Comparison of ENCODE assay signal across 17 cellular contexts in genomic region chr6:76852776-76853175, GRCh38.
DNase-seq lines count a peak whose midpoint lies in the region; ATAC-seq, FAIRE-seq and TF ChIP-seq lines count a peak whose summit lies in the region.
"Had no signal": no experiment of that assay in that cellular context is flagged by ENCODE, and none has a peak within 500 bp of the region (broad histone marks: within the 10 kb centered on the region; RNA-seq: fewer than 3 reads in every experiment).

No MANE protein-coding gene starts in this region.

- H3K4me2 ChIP-seq in H1 (ENCODE audit: insufficient read depth in 1 of 2, low read depth in 2 of 2, low read length in 2 of 2), result peak overlapping the region in 1 of 2 experiments; percentile 27; a peak in 1 of 4 replicates
- peak overlapping the region; percentile 38 for H3K4me2 ChIP-seq in osteoblast (ENCODE audit: insufficient read depth, low read length)

- TF ChIP-seq EP300 in H1 (IDR thresholded peaks at IDR 0.05; ENCODE audit: borderline replicate concordance in 1 of 2, low read depth in 2 of 2, low read length in 2 of 2), result no peak

- H3K79me2 ChIP-seq in H1 (ENCODE audit: control insufficient read depth in 1 of 2, insufficient read depth in 2 of 2, low read length in 2 of 2) (no peaks in the 10 kb centered on the region), osteoblast (ENCODE audit: insufficient read depth, low read length) (no peaks in the 10 kb centered on the region)

- no peak overlapping the region for H3K27ac Mint-ChIP-seq in naive thymus-derived CD4-positive, alpha-beta T cell
- H3K27ac Mint-ChIP-seq in Calu3 (ENCODE audit: unreplicated experiment), result no peak overlapping the region

- no peak overlapping the region for H2BK12ac ChIP-seq in H1 (ENCODE audit: low read depth, low read length)

- no peaks in the 10 kb centered on the region for H3K4me1 Mint-ChIP-seq in naive thymus-derived CD4-positive, alpha-beta T cell
- no peaks in the 10 kb centered on the region for H3K4me1 Mint-ChIP-seq in Calu3 (ENCODE audit: low read depth, unreplicated experiment)

- no peaks in the 10 kb centered on the region for H4K20me1 ChIP-seq in H1 (replicated peaks in 1 of 2; ENCODE audit: control insufficient read depth in 1 of 2, insufficient read depth in 2 of 2, low read length in 2 of 2)
- no peaks in the 10 kb centered on the region for H4K20me1 ChIP-seq in osteoblast (ENCODE audit: insufficient read depth, low read length)
- H4K20me1 ChIP-seq: BLaER1 treated with 17β-estradiol and CSF1 and Interleukin-3, amounts not matched to agents 10 nM and 100 nM had no signal

- H3K4me3 ChIP-seq in H1 (ENCODE audit: extremely low read depth in 1 of 4, insufficient read depth in 2 of 4, low read depth in 3 of 4, low read length in 4 of 4), result peak overlapping the region in 1 of 4 experiments; percentile 34; a peak in 1 of 8 replicates
- no peak overlapping the region for H3K4me3 ChIP-seq in osteoblast (ENCODE audit: insufficient read depth, low read length)
- H3K4me3 ChIP-seq in naive thymus-derived CD4-positive, alpha-beta T cell (ENCODE audit: low read length), result no peak overlapping the region
- H3K4me3 ChIP-seq: BLaER1 treated with 17β-estradiol and CSF1 and Interleukin-3, amounts not matched to agents 10 nM and 100 nM; breast epithelium; thyroid gland had no signal

- no peak for TF ChIP-seq CTCF in H1 (IDR thresholded peaks at IDR 0.05; ENCODE audit: control extremely low read depth in 1 of 3, insufficient read depth in 1 of 3, low read depth in 1 of 3, low read length in 3 of 3)
- TF ChIP-seq CTCF in osteoblast (IDR thresholded peaks at IDR 0.05; ENCODE audit: extremely low read depth, low read depth, low read length), result no peak
- TF ChIP-seq CTCF in Calu3 (IDR thresholded peaks at IDR 0.05; ENCODE audit: unreplicated experiment), result no peak

- TF ChIP-seq POLR2A in H1 (IDR thresholded peaks at IDR 0.05; ENCODE audit: control extremely low read depth in 1 of 2, low read depth in 2 of 2, low read length in 2 of 2), result no peak

- CTCF ChIA-PET in H1 (lab: Charles Lee; ENCODE audit: partially characterized antibody), result interaction anchor here (0.6 to 0.8 kb wide), 2 partner anchors 9 to 139 kb away, joined by 3 to 4 read pairs; no protein-coding TSS in a partner anchor
- CTCF ChIA-PET in naive thymus-derived CD4-positive, alpha-beta T cell (lab: Charles Lee), result no interaction called here
- CTCF ChIA-PET in Calu3 (lab: Charles Lee), result no interaction called here

- H3K36me3 ChIP-seq in H1 (ENCODE audit: control insufficient read depth in 2 of 4, insufficient read depth in 4 of 4, low read length in 3 of 4) (no peaks in the 10 kb centered on the region), osteoblast (ENCODE audit: insufficient read depth, low read length) (no peaks in the 10 kb centered on the region)
- H3K36me3 ChIP-seq in naive thymus-derived CD4-positive, alpha-beta T cell (ENCODE audit: control insufficient read depth in 2 of 3, insufficient read depth in 3 of 3, low read length in 3 of 3), result no peaks in the 10 kb centered on the region
- H3K36me3 ChIP-seq: BLaER1 treated with 17β-estradiol and CSF1 and Interleukin-3, amounts not matched to agents 10 nM and 100 nM; breast epithelium; thyroid gland had no signal

- TF ChIP-seq RAD21 in H1 (IDR thresholded peaks at IDR 0.05 in 1 of 2, conservative IDR thresholded peaks at IDR 0.05 in 1 of 2; ENCODE audit: low read depth in 2 of 2, low read length in 2 of 2), result no peak

- H4K8ac ChIP-seq in H1 (ENCODE audit: extremely low read depth, insufficient read depth, low read length), result no peak overlapping the region

- H3K23me2 ChIP-seq in H1 (ENCODE audit: low read depth, low read length), result no peaks in the 10 kb centered on the region

- no peak for FAIRE-seq in H1 (lab: Jason Lieb, UNC)

- no peak overlapping the region for H4K5ac ChIP-seq in H1 (ENCODE audit: insufficient read length, low read depth, low read length)

- H3K9me3 ChIP-seq in H1 (ENCODE audit: insufficient read depth in 2 of 2, low read depth in 1 of 2, low read length in 1 of 2), result no peaks in the 10 kb centered on the region
- H3K9me3 ChIP-seq in osteoblast (ENCODE audit: low read depth, low read length), result no peaks in the 10 kb centered on the region
- H3K9me3 ChIP-seq in naive thymus-derived CD4-positive, alpha-beta T cell (ENCODE audit: control insufficient read depth in 2 of 3, low read length in 3 of 3), result no peaks in the 10 kb centered on the region
- H3K9me3 ChIP-seq: BLaER1 treated with 17β-estradiol and CSF1 and Interleukin-3, amounts not matched to agents 10 nM and 100 nM; breast epithelium; thyroid gland had no signal

- BruUV-seq in Calu3 (replicated peaks; lab: Mats Ljungman, UMichigan), result no TSS peak

- no peak overlapping the region for H3K56ac ChIP-seq in H1 (replicated peaks; ENCODE audit: insufficient read length, low read depth, low read length)

- peaks cover 0 to 6% (median 3%) of the 10 kb centered on the region in 11 donors for H3K9me3 Mint-ChIP-seq in naive thymus-derived CD4-positive, alpha-beta T cell
- no peaks in the 10 kb centered on the region for H3K9me3 Mint-ChIP-seq in Calu3 (ENCODE audit: low read depth, unreplicated experiment)

- POLR2A ChIA-PET in H1 (lab: Charles Lee; ENCODE audit: partially characterized antibody), result interaction anchor here (1.0 to 1.6 kb wide), 2 partner anchors 9 to 10 kb away, joined by 3 to 4 read pairs; no protein-coding TSS in a partner anchor
- POLR2A ChIA-PET in naive thymus-derived CD4-positive, alpha-beta T cell (lab: Charles Lee), result no interaction called here

- H2AFZ ChIP-seq in H1 (ENCODE audit: low read length) (no peak overlapping the region), osteoblast (ENCODE audit: low read length) (no peak overlapping the region)

- no peak overlapping the region for H3K4me3 Mint-ChIP-seq in naive thymus-derived CD4-positive, alpha-beta T cell
- H3K4me3 Mint-ChIP-seq in Calu3 (ENCODE audit: low read depth, unreplicated experiment), result no peak overlapping the region

- H2BK5ac ChIP-seq in H1 (ENCODE audit: low read depth, low read length), result no peak overlapping the region

- H3K27me3 ChIP-seq in H1 (replicated peaks in 1 of 4; ENCODE audit: control insufficient read depth in 3 of 4, extremely low read depth in 1 of 4, insufficient read depth in 3 of 4, low read length in 3 of 4), result peaks cover 0 to 1% (median 0%) of the 10 kb centered on the region in 4 experiments; a peak in 1 of 7 replicates
- H3K27me3 ChIP-seq in osteoblast (ENCODE audit: insufficient read depth, low read length), result no peaks in the 10 kb centered on the region
- no peaks in the 10 kb centered on the region for H3K27me3 ChIP-seq in naive thymus-derived CD4-positive, alpha-beta T cell (ENCODE audit: control insufficient read depth in 2 of 2, insufficient read depth in 2 of 2, low read length in 2 of 2)
- H3K27me3 ChIP-seq: BLaER1 treated with 17β-estradiol and CSF1 and Interleukin-3, amounts not matched to agents 10 nM and 100 nM; breast epithelium; thyroid gland had no signal

- 28% methylated on average over 1 of the region's 1 CpG; no CpG with 5 or more reads in 1 of the 2 experiments for whole genome bisulfite sequencing in H1 (ENCODE audit: extremely low coverage in 1 of 2, insufficient coverage in 1 of 2, insufficient read length in 1 of 2, insufficient replicate concordance in 2 of 2, low coverage in 1 of 2, low lambda C conversion rate in 2 of 2, missing lambda C conversion rate in 1 of 2), 2 experiments

- no peak overlapping the region for H2BK15ac ChIP-seq in H1 (ENCODE audit: low read length)

- H3K4ac ChIP-seq in H1 (replicated peaks; ENCODE audit: insufficient read length, low read depth, low read length), result no peak overlapping the region

- no peaks in the 10 kb centered on the region for H3K27me3 Mint-ChIP-seq in naive thymus-derived CD4-positive, alpha-beta T cell
- no peaks in the 10 kb centered on the region for H3K27me3 Mint-ChIP-seq in Calu3 (ENCODE audit: unreplicated experiment)

- no peak overlapping the region for H3K23ac ChIP-seq in H1 (ENCODE audit: insufficient read length)

- intact Hi-C loops in naive thymus-derived CD4-positive, alpha-beta T cell (cut with micrococcal nuclease), result no loop called here
- intact Hi-C loops in Calu3 (cut with micrococcal nuclease; ENCODE audit: unreplicated experiment), result no loop called here

- H3K27ac ChIP-seq in H1 (ENCODE audit: low read depth, low read length), result no peak overlapping the region
- H3K27ac ChIP-seq in osteoblast (ENCODE audit: low read depth, low read length), result no peak overlapping the region
- H3K27ac ChIP-seq in naive thymus-derived CD4-positive, alpha-beta T cell (ENCODE audit: low read depth, low read length), result no peak overlapping the region
- H3K27ac ChIP-seq: BLaER1 treated with 17β-estradiol and CSF1 and Interleukin-3, amounts not matched to agents 10 nM and 100 nM; breast epithelium; thyroid gland; VCaP had no signal

- no peak overlapping the region for H2AK5ac ChIP-seq in H1 (ENCODE audit: low read depth, low read length)

- DNase-seq in H4 (ENCODE audit: low spot score) (peak; percentile 19), NCI-H226 (peak; percentile 60), H1 (ENCODE audit: low read depth in 1 of 2, low spot score in 2 of 2) (no peak), osteoblast (ENCODE audit: insufficient read length, low spot score, missing footprints) (peak; percentile 0), superior temporal gyrus (ENCODE audit: extremely low spot score) (no peak), Calu3 (no peak)
- DNase-seq in naive thymus-derived CD4-positive, alpha-beta T cell, result no peak
- DNase-seq: activated gamma-delta T cell; DND-41; head of caudate nucleus; NCI-H1105 treated with DMSO at 0.1 percent for 48 hours; stimulated activated CD4-positive, alpha-beta T cell treated with anti-CD3 and anti-CD28 coated beads, Interleukin-1b, Interleukin-23, amount 100 ng/mL, for 48 hours; thyroid gland had no signal

- no peaks in the 10 kb centered on the region for H3K79me1 ChIP-seq in H1 (ENCODE audit: low read depth, low read length)

- no peak overlapping the region for H3K18ac ChIP-seq in H1 (ENCODE audit: extremely low read depth, low read length)

- no peak for ATAC-seq in naive thymus-derived CD4-positive, alpha-beta T cell
- ATAC-seq in HG03469 (IDR thresholded peaks at IDR 0.05; ENCODE audit: unreplicated experiment), result no peak

- no peak overlapping the region for H2BK20ac ChIP-seq in H1 (ENCODE audit: low read length)

- H2BK120ac ChIP-seq in H1 (replicated peaks; ENCODE audit: low read depth, low read length), result no peak overlapping the region

- H3K4me1 ChIP-seq in H1 (replicated peaks in 1 of 4; ENCODE audit: control insufficient read depth in 3 of 4, insufficient read depth in 4 of 4, low read length in 3 of 4) (peaks cover 0 to 2% (median 0%) of the 10 kb centered on the region in 4 experiments; a peak in 2 of 7 replicates), osteoblast (ENCODE audit: insufficient read depth, low read length) (no peaks in the 10 kb centered on the region)
- no peaks in the 10 kb centered on the region for H3K4me1 ChIP-seq in naive thymus-derived CD4-positive, alpha-beta T cell (ENCODE audit: control insufficient read depth in 2 of 2, insufficient read depth in 2 of 2, low read length in 2 of 2)
- H3K4me1 ChIP-seq: breast epithelium, thyroid gland had no signal

- no peak overlapping the region for H4K91ac ChIP-seq in H1 (replicated peaks; ENCODE audit: insufficient read length, low read length)

- H3K14ac ChIP-seq in H1 (ENCODE audit: insufficient read length), result no peak overlapping the region

- no peak overlapping the region for H3K9ac ChIP-seq in H1 (replicated peaks in 1 of 4; ENCODE audit: extremely low read depth in 1 of 4, low read depth in 3 of 4, low read length in 3 of 4)
- H3K9ac ChIP-seq: BLaER1 treated with 17β-estradiol and CSF1 and Interleukin-3, amounts not matched to agents 10 nM and 100 nM had no signal

- H3K36me3 Mint-ChIP-seq in naive thymus-derived CD4-positive, alpha-beta T cell, result no peaks in the 10 kb centered on the region
- no peaks in the 10 kb centered on the region for H3K36me3 Mint-ChIP-seq in Calu3 (ENCODE audit: insufficient read depth, unreplicated experiment)

Comparison
In these comparisons a context has a peak if more than half of its experiments do, and no peak if none do; other contexts are left out.
1. DNase-seq: peak in H4 (single experiment), NCI-H226 (single experiment) and osteoblast (single experiment); none in H1 (0 of 2), superior temporal gyrus (single experiment), naive thymus-derived CD4-positive, alpha-beta T cell (0 of 9) and Calu3 (single experiment).